Comparison of ENCODE assay signal across 1 cellular context in genomic region chr22:44926124-44926475, GRCh38.
TF ChIP-seq lines count a peak whose summit lies in the region.

No MANE protein-coding gene starts in this region.

TF ChIP-seq in GM23338, 12 proteins besides CTCF, POLR2A, EP300 and RAD21 (continued from another document):
- no peak for TF ChIP-seq REST (IDR thresholded peaks at IDR 0.05; ENCODE audit: unreplicated experiment)
- no peak for TF ChIP-seq ZNF462 (CRISPR knock-in tag; IDR thresholded peaks at IDR 0.05)
